10 cellular contexts compared by ENCODE assay signal in the genomic region with DNA sequence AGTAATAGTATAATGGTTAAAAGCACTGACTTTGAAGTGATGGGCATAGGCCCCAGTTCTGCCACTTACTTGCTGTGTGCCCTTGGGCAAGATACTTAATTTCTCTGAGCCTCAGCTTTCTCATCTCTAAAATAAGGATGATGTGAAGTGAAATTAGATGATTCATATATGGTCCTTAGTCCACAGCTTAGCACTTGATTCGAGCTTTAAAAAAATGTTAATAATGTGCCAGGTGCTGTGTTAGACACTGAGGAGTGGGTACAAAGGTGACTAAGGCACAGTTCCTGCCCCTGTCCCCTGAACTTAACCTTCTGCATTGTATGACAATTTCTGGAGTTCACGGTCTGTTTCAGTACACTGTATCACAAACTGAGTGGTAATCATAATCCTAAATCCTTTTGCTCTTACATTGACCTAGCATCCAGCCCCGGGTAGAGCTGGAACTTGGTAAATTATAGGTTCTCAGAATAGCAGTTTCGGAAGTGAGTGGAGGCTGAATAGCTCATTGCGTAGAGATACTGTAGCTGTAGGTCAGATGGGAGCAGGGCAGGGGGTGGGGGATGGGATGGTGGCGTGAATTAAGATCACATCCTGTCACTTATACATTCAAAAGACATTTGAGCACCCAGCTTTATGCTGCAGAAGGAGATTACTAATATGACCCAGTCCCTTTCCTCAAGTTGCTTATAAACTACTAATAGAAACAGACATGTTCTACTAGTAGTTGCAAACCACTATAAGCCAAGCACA. TPM values are rescaled to one million over a fixed set of nuclear protein-coding genes. Genes with fewer than 3 reads are reported as not detected.
DNase-seq lines count a peak whose midpoint lies in the region; TF ChIP-seq lines count a peak whose summit lies in the region.
"Had no signal": no experiment of that assay in that cellular context is flagged by ENCODE, and none has a peak within 500 bp of the region (broad histone marks: within the 10 kb centered on the region; RNA-seq: fewer than 3 reads in every experiment).

No MANE protein-coding gene starts in this region.

- TF ChIP-seq CTCF in type B pancreatic cell (conservative IDR thresholded peaks at IDR 0.05), result no peak

- POLR2A ChIA-PET in activated CD4-positive, alpha-beta memory T cell treated with anti-CD3 and anti-CD28 coated beads, Interleukin-2, amount 10 ng/mL, durations not matched to agents 7 days and 5 days (lab: Charles Lee), result interaction anchor here (0.6 to 3.8 kb wide), 8 partner anchors 10 to 512 kb away, joined by 3 to 32 read pairs (median 8); a partner anchor contains a TSS

- peaks cover 37% of the 10 kb centered on the region for H3K36me3 Mint-ChIP-seq in activated CD4-positive, alpha-beta memory T cell treated with anti-CD3 and anti-CD28 coated beads, Interleukin-2, amount 10 ng/mL, durations not matched to agents 7 days and 5 days (ENCODE audit: low read depth)
- peaks cover 42% of the 10 kb centered on the region for H3K36me3 Mint-ChIP-seq in type B pancreatic cell

- in situ Hi-C loops in G401 (cut with HindIII; ENCODE audit: low sequenced_read_pairs), result no loop called here

- peaks cover 9% of the 10 kb centered on the region for H3K4me1 ChIP-seq in iPS-20b (ENCODE audit: insufficient read depth, low read length)

- H3K27me3 ChIP-seq in iPS-20b (ENCODE audit: insufficient read depth, low read length), result no peaks in the 10 kb centered on the region
- H3K27me3 ChIP-seq: neutrophil had no signal

- peak overlapping the region; percentile 87 for H3K4me3 Mint-ChIP-seq in activated CD4-positive, alpha-beta memory T cell treated with anti-CD3 and anti-CD28 coated beads, Interleukin-2, amount 10 ng/mL, durations not matched to agents 7 days and 5 days
- H3K4me3 Mint-ChIP-seq in type B pancreatic cell, result peak overlapping the region; percentile 97

- CTCF ChIA-PET in activated CD4-positive, alpha-beta memory T cell treated with anti-CD3 and anti-CD28 coated beads, Interleukin-2, amount 10 ng/mL, durations not matched to agents 7 days and 5 days (lab: Charles Lee), result interaction anchor here (1.1 to 2.4 kb wide), 5 partner anchors 26 to 225 kb away, joined by 3 to 10 read pairs (median 7); a partner anchor contains a TSS

- H3K27ac ChIP-seq in iPS-20b (ENCODE audit: low read length), result no peak overlapping the region
- H3K27ac ChIP-seq: neutrophil had no signal

- H3K9ac ChIP-seq in iPS-20b (ENCODE audit: low read depth, low read length), result peak overlapping the region; percentile 88; the same call in 1 of the 2 replicates

- peaks cover 33% of the 10 kb centered on the region for H3K4me1 Mint-ChIP-seq in activated CD4-positive, alpha-beta memory T cell treated with anti-CD3 and anti-CD28 coated beads, Interleukin-2, amount 10 ng/mL, durations not matched to agents 7 days and 5 days
- H3K4me1 Mint-ChIP-seq in type B pancreatic cell (ENCODE audit: unreplicated experiment), result peaks cover 24% of the 10 kb centered on the region

- H3K9me3 ChIP-seq in iPS-20b (ENCODE audit: insufficient read depth, low read depth, low read length), result no peaks in the 10 kb centered on the region
- H3K9me3 ChIP-seq: neutrophil had no signal

- H3K36me3 ChIP-seq in iPS-20b (ENCODE audit: insufficient read depth, low read depth, low read length), result peaks cover 42% of the 10 kb centered on the region

- peak; percentile 31 for DNase-seq in stimulated activated CD4-positive, alpha-beta T cell treated with anti-CD3 and anti-CD28 coated beads, Interleukin-15, amount 100 ng/mL, for 24 hours
- DNase-seq in stimulated activated CD4-positive, alpha-beta T cell treated with anti-CD3 and anti-CD28 coated beads, Interleukin-12 subunit alpha, Interleukin-12 subunit beta, amount 100 ng/mL, for 4 hours, result no peak
- DNase-seq in activated CD4-positive, alpha-beta memory T cell treated with anti-CD3 and anti-CD28 coated beads, Interleukin-2, amount 10 ng/mL, durations not matched to agents 7 days and 5 days, result peak; percentile 39
- DNase-seq in type B pancreatic cell (ENCODE audit: extremely low spot score, unreplicated experiment), result no peak
- no peak for DNase-seq in NCI-H146 treated with DMSO at 0.1 percent for 48 hours (lab: John Stamatoyannopoulos, UW; ENCODE audit: unreplicated experiment)
- no peak for DNase-seq in G401 (ENCODE audit: low spot score)
- DNase-seq in SHP77 treated with DMSO at 0.1 percent for 48 hours (lab: John Stamatoyannopoulos, UW), result no peak
- DNase-seq: NCI-H526 had no signal

- H3K27ac Mint-ChIP-seq in activated CD4-positive, alpha-beta memory T cell treated with anti-CD3 and anti-CD28 coated beads, Interleukin-2, amount 10 ng/mL, durations not matched to agents 7 days and 5 days, result peak overlapping the region; percentile 79
- H3K27ac Mint-ChIP-seq in type B pancreatic cell, result peak overlapping the region; percentile 27

- H3K4me3 ChIP-seq in iPS-20b (ENCODE audit: low read length), result peak overlapping the region; percentile 78

- no peaks in the 10 kb centered on the region for H3K27me3 Mint-ChIP-seq in activated CD4-positive, alpha-beta memory T cell treated with anti-CD3 and anti-CD28 coated beads, Interleukin-2, amount 10 ng/mL, durations not matched to agents 7 days and 5 days
- H3K27me3 Mint-ChIP-seq in type B pancreatic cell, result no peaks in the 10 kb centered on the region

- peaks cover 4% of the 10 kb centered on the region for H3K9me3 Mint-ChIP-seq in activated CD4-positive, alpha-beta memory T cell treated with anti-CD3 and anti-CD28 coated beads, Interleukin-2, amount 10 ng/mL, durations not matched to agents 7 days and 5 days
- H3K9me3 Mint-ChIP-seq in type B pancreatic cell, result peaks cover 13% of the 10 kb centered on the region

RNA-seq across cellular contexts. Expression of a gene that starts 1.5 kb away (rescaled TPM):
- 10 to 100 TPM; 10.4 to 12.6 TPM for total RNA-seq in activated CD4-positive, alpha-beta memory T cell treated with anti-CD3 and anti-CD28 coated beads, Interleukin-2, amount 10 ng/mL, durations not matched to agents 7 days and 5 days
- 11.2 and 18.0 TPM in 2 replicates for total RNA-seq in type B pancreatic cell (ENCODE audit: low replicate concordance)
- total RNA-seq in G401 (2014; rRNA removed; shearing (Covaris generic)), result 23.9 and 24.4 TPM in 2 replicates

RNA-seq across cellular contexts. Expression of a gene that starts 30.7 kb away (rescaled TPM):
- total RNA-seq in activated CD4-positive, alpha-beta memory T cell treated with anti-CD3 and anti-CD28 coated beads, Interleukin-2, amount 10 ng/mL, durations not matched to agents 7 days and 5 days, result 10 to 100 TPM; 17.4 to 19.2 TPM
- 31.3 and 42.9 TPM in 2 replicates for total RNA-seq in type B pancreatic cell (ENCODE audit: low replicate concordance)
- total RNA-seq in G401 (2014; rRNA removed; shearing (Covaris generic)), result 19.9 and 20.8 TPM in 2 replicates

RNA-seq across cellular contexts. Expression of a gene that starts 31.0 kb away (rescaled TPM):
- 1 to 10 TPM; 5.0 to 5.9 TPM for total RNA-seq in activated CD4-positive, alpha-beta memory T cell treated with anti-CD3 and anti-CD28 coated beads, Interleukin-2, amount 10 ng/mL, durations not matched to agents 7 days and 5 days
- 8.4 and 10.3 TPM in 2 replicates for total RNA-seq in type B pancreatic cell (ENCODE audit: low replicate concordance)
- 5.3 and 8.1 TPM in 2 replicates for total RNA-seq in G401 (2014; rRNA removed; shearing (Covaris generic))

Comparison
In these comparisons a context has a peak if more than half of its experiments do, and no peak if none do; other contexts are left out.
1. DNase-seq: peak in stimulated activated CD4-positive, alpha-beta T cell treated with anti-CD3 and anti-CD28 coated beads, Interleukin-15, amount 100 ng/mL, for 24 hours (single experiment) and activated CD4-positive, alpha-beta memory T cell treated with anti-CD3 and anti-CD28 coated beads, Interleukin-2, amount 10 ng/mL, durations not matched to agents 7 days and 5 days (single experiment); none in stimulated activated CD4-positive, alpha-beta T cell treated with anti-CD3 and anti-CD28 coated beads, Interleukin-12 subunit alpha, Interleukin-12 subunit beta, amount 100 ng/mL, for 4 hours (single experiment), type B pancreatic cell (single experiment), NCI-H146 treated with DMSO at 0.1 percent for 48 hours (single experiment), G401 (single experiment) and SHP77 treated with DMSO at 0.1 percent for 48 hours (single experiment).